ENCODE assay signal across 31 cellular contexts in the genomic region with DNA sequence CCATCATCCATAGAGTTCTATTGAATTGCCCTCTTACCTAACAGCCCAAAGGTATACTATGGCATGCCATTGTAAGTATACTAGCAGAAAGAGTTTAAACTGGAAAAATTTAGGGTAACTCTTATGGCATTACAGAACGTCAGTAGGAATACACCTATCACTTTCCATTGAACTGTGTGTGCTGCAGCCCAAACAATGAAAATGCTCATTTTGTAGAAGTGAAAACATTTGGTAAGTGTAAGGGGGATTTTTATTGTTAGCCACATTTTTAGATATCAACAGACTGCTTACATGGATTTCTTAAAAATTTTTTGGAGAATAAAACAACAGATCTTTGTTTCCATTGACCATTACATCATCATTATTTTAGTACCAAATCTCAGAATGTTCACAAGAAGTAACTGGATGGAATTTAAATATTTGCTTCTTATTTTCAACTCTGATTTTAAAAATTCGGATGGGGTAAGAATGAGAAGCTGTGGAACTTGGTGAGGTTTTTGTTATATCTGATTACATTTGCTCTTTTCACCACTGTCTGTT.
"Had no signal": no experiment of that assay in that cellular context is flagged by ENCODE, and none has a peak within 500 bp of the region (broad histone marks: within the 10 kb centered on the region; RNA-seq: fewer than 3 reads in every experiment).

No MANE protein-coding gene starts in this region.

- H3K4me3 ChIP-seq: adrenal gland, ascending aorta, coronary artery, gastrocnemius medialis, lung, mucosa of descending colon, smooth muscle cell, suprapubic skin, tibial artery, upper lobe of right lung had no signal

- H3K27ac ChIP-seq: adrenal gland, ascending aorta, brain microvascular endothelial cell, coronary artery, gastrocnemius medialis, neutrophil, suprapubic skin, tibial artery, upper lobe of right lung had no signal

- ATAC-seq: activated CD4-positive, alpha-beta T cell treated with anti-CD3 and anti-CD28 coated beads for 36 hours; effector memory CD8-positive, alpha-beta T cell; gastrocnemius medialis; left lobe of liver; mucosa of descending colon; upper lobe of right lung had no signal

- DNase-seq: activated CD4-positive, alpha-beta T cell treated with anti-CD3 and anti-CD28 coated beads for 36 hours; activated CD4-positive, alpha-beta T cell treated with anti-CD3 and anti-CD28 coated beads, Interleukin-2, amount 50 U/mL, for 4 hours; activated CD4-positive, CD25-positive, alpha-beta regulatory T cell; activated effector memory CD4-positive, alpha-beta T cell treated with Interleukin-2 at 50 U/mL for 16 hours; activated naive CD4-positive, alpha-beta T cell treated with anti-CD3 and anti-CD28 coated beads for 36 hours; activated naive CD8-positive, alpha-beta T cell treated with anti-CD3 and anti-CD28 coated beads for 36 hours; activated T-cell treated with anti-CD3 and anti-CD28 coated beads for 4 hours; adrenal gland; brain microvascular endothelial cell; effector memory CD8-positive, alpha-beta T cell; erythroblast; gastrocnemius medialis; glutamatergic neuron; hypothalamus; immature natural killer cell; mucosa of descending colon; nephron progenitor cell; stimulated activated CD4-positive, alpha-beta T cell treated with anti-CD3 and anti-CD28 coated beads, Interleukin-1b, Interleukin-23, amount 100 ng/mL, for 48 hours; stimulated activated CD4-positive, alpha-beta T cell treated with anti-CD3 and anti-CD28 coated beads, Interleukin-4, amount 100 ng/mL, for 4 hours; stimulated activated CD8-positive, alpha-beta memory T cell treated with anti-CD3 and anti-CD28 coated beads, Interleukin-4, amount 100 ng/mL, for 48 hours; stimulated activated naive CD4-positive, alpha-beta T cell; T-helper 1 cell; tibial artery; upper lobe of right lung had no signal

- H3K36me3 ChIP-seq: adrenal gland, ascending aorta, brain microvascular endothelial cell, gastrocnemius medialis, neutrophil, suprapubic skin, tibial artery, upper lobe of right lung had no signal

- H3K27me3 ChIP-seq: adrenal gland, ascending aorta, brain microvascular endothelial cell, gastrocnemius medialis, neutrophil, suprapubic skin, tibial artery, upper lobe of right lung had no signal

- H3K9me3 ChIP-seq: adrenal gland, ascending aorta, gastrocnemius medialis, mucosa of descending colon, neutrophil, suprapubic skin, tibial artery, upper lobe of right lung had no signal
